Comparison of ENCODE assay signal across 1 cellular context in genomic region chr12:106585862-106586534, GRCh38.
TF ChIP-seq lines count a peak whose summit lies in the region.

No MANE protein-coding gene starts in this region.

TF ChIP-seq in HepG2, 621 proteins besides CTCF, POLR2A, EP300 and RAD21:
- TF ChIP-seq ZNF800 (CRISPR knock-in tag; IDR thresholded peaks at IDR 0.05) (peak; percentile 99), KDM5A (IDR thresholded peaks at IDR 0.05; ENCODE audit: borderline replicate concordance, low read length) (no peak), HNRNPLL (IDR thresholded peaks at IDR 0.05; ENCODE audit: low read depth, low read length, poor library complexity, severe bottlenecking) (peak; percentile 31), DDIT3 (CRISPR knock-in tag; IDR thresholded peaks at IDR 0.05) (no peak)
